8 cellular contexts compared by ENCODE assay signal in genomic region chr12:59164991-59165718, GRCh38.
DNase-seq lines count a peak whose midpoint lies in the region; ATAC-seq and TF ChIP-seq lines count a peak whose summit lies in the region.

No MANE protein-coding gene starts in this region.

- H3K9me3 ChIP-seq in thoracic aorta = no peaks in the 10 kb centered on the region

- TF ChIP-seq CTCF in fibroblast of pulmonary artery (IDR thresholded peaks at IDR 0.05; ENCODE audit: low read length, missing control alignments) (peak; percentile 63), thoracic aorta (IDR thresholded peaks at IDR 0.05) (peak; percentile 30)

- H3K27ac ChIP-seq in thoracic aorta = no peak overlapping the region

- DNase-seq in AG08396 (ENCODE audit: low spot score) = peak; percentile 3
- peak; percentile 26 for DNase-seq in HS-5 (ENCODE audit: low read depth)
- DNase-seq in RKO (ENCODE audit: low spot score) = peak; percentile 55
- peak; percentile 62 for DNase-seq in fibroblast of pulmonary artery (ENCODE audit: low read depth)
- no peak for DNase-seq in thoracic aorta (ENCODE audit: low spot score)
- no peak for DNase-seq in cerebellum (ENCODE audit: low spot score)
- DNase-seq in central memory CD4-positive, alpha-beta T cell = no peak
- no peak for DNase-seq in stimulated activated naive CD4-positive, alpha-beta T cell treated with Interleukin-2 at 50 U/mL for 16 hours (lab: John Stamatoyannopoulos, UW)

- H3K27me3 ChIP-seq in thoracic aorta (replicated peaks; ENCODE audit: insufficient read depth) = no peaks in the 10 kb centered on the region

- H3K4me3 ChIP-seq in fibroblast of pulmonary artery (replicated peaks; ENCODE audit: low read depth, low read length) = no peak overlapping the region
- H3K4me3 ChIP-seq in thoracic aorta = no peak overlapping the region

- H3K36me3 ChIP-seq in thoracic aorta = no peaks in the 10 kb centered on the region

- no peak for ATAC-seq in thoracic aorta (ENCODE audit: insufficient number of reproducible peaks, low FRiP score, low read depth)

- H3K4me1 ChIP-seq in thoracic aorta (ENCODE audit: control insufficient read depth in 1 of 2, low read depth in 2 of 2) = no peaks in the 10 kb centered on the region

Comparison
In these comparisons a context has a peak if more than half of its experiments do, and no peak if none do; other contexts are left out.
1. DNase-seq: peak in AG08396 (single experiment), HS-5 (single experiment), RKO (single experiment) and fibroblast of pulmonary artery (single experiment); none in thoracic aorta (single experiment), cerebellum (single experiment), central memory CD4-positive, alpha-beta T cell (single experiment) and stimulated activated naive CD4-positive, alpha-beta T cell treated with Interleukin-2 at 50 U/mL for 16 hours (single experiment).